ENCODE assay signal across 8 cellular contexts in the genomic region with DNA sequence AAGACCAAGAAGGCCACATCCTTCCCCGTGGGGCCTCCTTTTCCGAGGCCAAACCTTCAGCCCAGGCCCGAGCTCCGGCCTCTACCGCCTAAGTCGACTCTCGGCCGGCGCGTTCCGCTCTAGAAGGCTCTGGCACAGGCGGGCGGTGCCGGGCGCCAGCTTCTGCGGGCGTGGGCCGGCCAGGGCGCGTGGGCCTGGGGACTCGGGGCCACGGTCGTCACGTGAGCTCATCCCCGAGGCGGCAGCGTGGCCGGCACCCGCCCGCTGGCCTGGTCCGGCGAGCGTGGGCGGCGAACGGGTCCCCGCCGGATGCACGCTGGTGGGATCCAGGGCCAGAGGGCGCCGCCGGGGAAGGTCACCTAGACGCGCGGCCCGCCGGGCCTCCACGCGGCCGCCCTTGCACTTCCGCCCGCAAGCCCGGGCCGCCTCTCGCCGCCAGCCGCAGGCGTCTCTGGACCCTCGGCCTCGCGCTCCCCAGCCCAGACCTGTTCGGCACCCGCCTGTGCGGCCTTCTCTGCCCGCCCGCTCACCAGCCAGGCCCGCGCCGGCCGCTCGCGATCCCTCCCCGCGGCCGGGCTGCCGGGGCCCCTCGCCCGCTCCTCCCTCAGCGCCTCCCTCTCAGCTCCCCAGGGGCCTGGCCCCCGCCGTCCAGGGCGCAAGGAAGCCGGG. TPM values are rescaled to one million over a fixed set of nuclear protein-coding genes. Genes with fewer than 3 reads are reported as not detected.
A peak's percentile ranks its signal among the peaks of the same experiment; 100 is the strongest.
DNase-seq lines count a peak whose midpoint lies in the region; ATAC-seq, FAIRE-seq and TF ChIP-seq lines count a peak whose summit lies in the region.

No MANE protein-coding gene starts in this region.

- ATAC-seq in GM21515 (IDR thresholded peaks at IDR 0.05; ENCODE audit: unreplicated experiment): peak; percentile 34
- ATAC-seq in IMR-90 (ENCODE audit: low read depth): peak; percentile 10
- peak; percentile 51 for ATAC-seq in mucosa of descending colon

- in situ Hi-C loops in IMR-90 (cut with MboI; ENCODE audit: low sequenced_read_pairs): no loop called here

- WGBS in IMR-90 (ENCODE audit: extremely low coverage in 2 of 2, insufficient read length in 1 of 2), 2 experiments: 1% methylated on average over 66 of the region's 83 CpGs; no CpG with 5 or more reads in 1 of the 2 experiments

- peak overlapping the region; percentile 98 for H3K27ac ChIP-seq in IMR-90 (ENCODE audit: insufficient read depth, low read length)
- peak overlapping the region; percentile 93 for H3K27ac ChIP-seq in endothelial cell of umbilical vein (ENCODE audit: insufficient read depth, low read depth, low read length)

- dilution Hi-C loops in IMR-90 (cut with HindIII; ENCODE audit: low sequenced_read_pairs, unreplicated experiment) (no loop called here), endothelial cell of umbilical vein (cut with MboI; ENCODE audit: extremely low pct_ligation_motif_present, low sequenced_read_pairs) (no loop called here)

- H3K4me3 ChIP-seq in IMR-90 (ENCODE audit: insufficient read depth, low read depth, low read length): peak overlapping the region; percentile 86
- H3K4me3 ChIP-seq in endothelial cell of umbilical vein (replicated peaks in 1 of 3; ENCODE audit: insufficient read depth in 1 of 3, low read depth in 1 of 3, low read length in 3 of 3): peak overlapping the region; percentile 48 to 95 (median 95)
- H3K4me3 ChIP-seq in mucosa of descending colon: peak overlapping the region; percentile 95

- TF ChIP-seq CTCF in IMR-90 (conservative IDR thresholded peaks at IDR 0.05; ENCODE audit: low read depth, low read length) (no peak), endothelial cell of umbilical vein (IDR thresholded peaks at IDR 0.05; ENCODE audit: extremely low read depth in 1 of 2, insufficient read depth in 1 of 2, low read depth in 1 of 2, low read length in 2 of 2) (no peak), mucosa of descending colon (IDR thresholded peaks at IDR 0.05) (no peak)

- H2BK5ac ChIP-seq in IMR-90 (ENCODE audit: low read depth, low read length, poor library complexity, severe bottlenecking): peak overlapping the region; percentile 93

- peak overlapping the region; percentile 21 to 67; a peak in 2 of 4 replicates for H4K8ac ChIP-seq in IMR-90 (ENCODE audit: low read depth in 2 of 2, low read length in 2 of 2)

- peak overlapping the region; percentile 92 for H2AK9ac ChIP-seq in IMR-90 (replicated peaks; ENCODE audit: low read depth, low read length, poor library complexity)

- peak overlapping the region; percentile 20; the same call in 1 of the 2 replicates for H3K18ac ChIP-seq in IMR-90 (ENCODE audit: low read depth, low read length)

- H3K79me1 ChIP-seq in IMR-90 (ENCODE audit: low read depth in 1 of 2, low read length in 2 of 2): peaks cover 10 to 57% of the 10 kb centered on the region in 2 experiments

- H3K56ac ChIP-seq in IMR-90 (ENCODE audit: extremely low read depth, insufficient read depth, low read length): peak overlapping the region; percentile 90

- H2AFZ ChIP-seq in IMR-90 (replicated peaks; ENCODE audit: low read length, poor library complexity) (peak overlapping the region; percentile 94), endothelial cell of umbilical vein (ENCODE audit: low read depth, low read length) (peak overlapping the region; percentile 11)

- no peaks in the 10 kb centered on the region for H3K27me3 ChIP-seq in IMR-90 (ENCODE audit: control insufficient read depth, insufficient read depth, low read length)
- no peaks in the 10 kb centered on the region for H3K27me3 ChIP-seq in endothelial cell of umbilical vein (ENCODE audit: control insufficient read depth in 2 of 2, insufficient read depth in 2 of 2, low read length in 2 of 2)

- H3K4me1 ChIP-seq in IMR-90 (ENCODE audit: control insufficient read depth, insufficient read depth, low read length) (peaks cover 29% of the 10 kb centered on the region), endothelial cell of umbilical vein (ENCODE audit: control insufficient read depth, extremely low read depth, insufficient read depth, low read length) (peaks cover 21% of the 10 kb centered on the region), mucosa of descending colon (ENCODE audit: low read depth) (peaks cover 32% of the 10 kb centered on the region)

- H4K20me1 ChIP-seq in IMR-90 (ENCODE audit: insufficient read depth, low read length) (peaks cover 49% of the 10 kb centered on the region), endothelial cell of umbilical vein (replicated peaks; ENCODE audit: control insufficient read depth, extremely low read depth, insufficient read depth, low read length) (no peaks in the 10 kb centered on the region)

- peaks cover 61% of the 10 kb centered on the region for H3K79me2 ChIP-seq in endothelial cell of umbilical vein (ENCODE audit: control insufficient read depth, insufficient read depth, low read length)

- H4K5ac ChIP-seq in IMR-90 (ENCODE audit: low read depth, low read length): peak overlapping the region; percentile 42; the same call in 1 of the 2 replicates

- H3K4me2 ChIP-seq in IMR-90 (ENCODE audit: low read depth, low read length) (peak overlapping the region; percentile 96), endothelial cell of umbilical vein (ENCODE audit: insufficient read depth, low read length) (peak overlapping the region; percentile 92)

- FAIRE-seq in endothelial cell of umbilical vein (lab: Jason Lieb, UNC): peak; percentile 37

- peak overlapping the region; percentile 30; the same call in 1 of the 2 replicates for H4K91ac ChIP-seq in IMR-90 (ENCODE audit: insufficient read depth, low read depth, low read length)

- intact Hi-C loops in IMR-90 (cut with micrococcal nuclease): no loop called here
- intact Hi-C loops in endothelial cell of umbilical vein (cut with micrococcal nuclease): loop anchor here (2.0 kb wide), 2 partner anchors 35 kb away; partner anchors contain the start of gene C5orf15
- intact Hi-C loops in mucosa of descending colon (cut with DNase I, micrococcal nuclease): no loop called here

- BruUV-seq in IMR-90 (replicated peaks; lab: Mats Ljungman, UMichigan) (no TSS peak), endothelial cell of umbilical vein (replicated peaks; lab: Mats Ljungman, UMichigan) (no TSS peak)

- CTCF ChIA-PET in IMR-90 (lab: Yijun Ruan, JAX): interaction anchor here (1.3 kb wide), 1 partner anchor 11 kb away, joined by 3 read pairs; no protein-coding TSS in a partner anchor
- CTCF ChIA-PET in endothelial cell of umbilical vein (lab: Charles Lee): interaction anchor here (1.0 to 3.0 kb wide), 5 partner anchors 11 to 41 kb away, joined by 3 to 43 read pairs (median 5); no protein-coding TSS in a partner anchor

- H3K9me3 ChIP-seq in IMR-90 (ENCODE audit: control insufficient read depth, insufficient read depth, low read length): no peaks in the 10 kb centered on the region
- H3K9me3 ChIP-seq in endothelial cell of umbilical vein (replicated peaks; ENCODE audit: control insufficient read depth, insufficient read depth, low read length): no peaks in the 10 kb centered on the region
- H3K9me3 ChIP-seq in mucosa of descending colon: no peaks in the 10 kb centered on the region

- H3K9me1 ChIP-seq in IMR-90 (ENCODE audit: insufficient read depth, low read length) (peaks cover 34% of the 10 kb centered on the region), endothelial cell of umbilical vein (replicated peaks; ENCODE audit: control insufficient read depth, extremely low read depth, insufficient read depth, low read length) (no peaks in the 10 kb centered on the region)

- H2BK20ac ChIP-seq in IMR-90 (ENCODE audit: low read depth, low read length): no peak overlapping the region

- TF ChIP-seq POLR2A in IMR-90 (IDR thresholded peaks at IDR 0.05; ENCODE audit: low read depth, low read length) (peak; percentile 66), endothelial cell of umbilical vein (IDR thresholded peaks at IDR 0.05; ENCODE audit: low read depth, low read length) (no peak)

- H3K23ac ChIP-seq in IMR-90 (ENCODE audit: low read depth, low read length): peak overlapping the region; percentile 98

- H2BK15ac ChIP-seq in IMR-90 (ENCODE audit: low read depth, low read length): no peak overlapping the region

- no peak for TF ChIP-seq RAD21 in IMR-90 (IDR thresholded peaks at IDR 0.05; ENCODE audit: low read length)

- H3K4ac ChIP-seq in IMR-90 (ENCODE audit: low read depth, low read length): peak overlapping the region; percentile 84

- peak overlapping the region; percentile 93 for H3K14ac ChIP-seq in IMR-90 (replicated peaks; ENCODE audit: low read depth, low read length)

- H3K36me3 ChIP-seq in IMR-90 (ENCODE audit: control insufficient read depth, insufficient read depth, low read length) (peaks cover 15% of the 10 kb centered on the region), endothelial cell of umbilical vein (ENCODE audit: control insufficient read depth in 2 of 2, extremely low read depth in 1 of 2, insufficient read depth in 2 of 2, low read length in 2 of 2) (peaks cover 0 to 7% of the 10 kb centered on the region in 2 experiments), mucosa of descending colon (ENCODE audit: low read depth) (no peaks in the 10 kb centered on the region)

- peak overlapping the region; percentile 98 for H3K9ac ChIP-seq in IMR-90 (ENCODE audit: low read depth, low read length)
- H3K9ac ChIP-seq in endothelial cell of umbilical vein (replicated peaks; ENCODE audit: extremely low read depth, insufficient read depth, low read length): peak overlapping the region; percentile 95

- peak overlapping the region; percentile 77; the same call in 1 of the 2 replicates for H2AK5ac ChIP-seq in IMR-90 (ENCODE audit: low read depth, low read length)

- POLR2A ChIA-PET in IMR-90 (lab: Charles Lee; ENCODE audit: unreplicated experiment) (interaction anchor here (0.6 kb wide), 1 partner anchor 26 kb away, joined by 6 read pairs; no protein-coding TSS in a partner anchor), endothelial cell of umbilical vein (lab: Charles Lee) (interaction anchor here (1.1 to 1.3 kb wide), 2 partner anchors 13 to 952 kb away, joined by 3 read pairs; partner anchors contain the start of gene HSPA4)

- 0 out of 2 replicates have a peak overlapping the region, but pooled peaks have one; percentile 19 for H2BK120ac ChIP-seq in IMR-90 (ENCODE audit: low read depth, low read length)

- DNase-seq in EL: peak; percentile 48
- DNase-seq in IMR-90: peak; percentile 42
- peak; percentile 84 for DNase-seq in activated CD8-positive, alpha-beta memory T cell treated with anti-CD3 and anti-CD28 coated beads for 24 hours
- DNase-seq in endothelial cell of umbilical vein (ENCODE audit: low read depth, low spot score): peak; percentile 55
- DNase-seq in mucosa of descending colon: peak; percentile 66 to 82 (median 76)
- DNase-seq in stimulated activated CD8-positive, alpha-beta memory T cell treated with anti-CD3 and anti-CD28 coated beads, Interleukin-7, amount 100 ng/mL, for 4 hours (ENCODE audit: low read depth in 2 of 2): peak; percentile 5 to 51
- DNase-seq in DMS153 (lab: John Stamatoyannopoulos, UW): no peak

RNA-seq across cellular contexts. Expression of gene VDAC1, which starts 0.7 kb away (rescaled TPM):
- total RNA-seq in IMR-90 (2012; rRNA removed) (365 and 423 TPM in 2 replicates), endothelial cell of umbilical vein (247 and 253 TPM in 2 replicates), mucosa of descending colon (100 to 1,000 TPM; 153 to 283 (median 246) TPM)
- polyA plus RNA-seq in IMR-90 (2012; rRNA removed) (242 and 289 TPM in 2 replicates), endothelial cell of umbilical vein (82.8 and 116 TPM in 2 replicates)
- polyA plus RNA-seq in IMR-90 (2012; cell fraction: cytosol; rRNA removed): 103 and 148 TPM in 2 replicates
- 46.1 and 144 TPM in 2 replicates for polyA plus RNA-seq in IMR-90 (2012; cell fraction: nucleus; rRNA removed; ENCODE audit: low replicate concordance)
- polyA plus RNA-seq in endothelial cell of umbilical vein (2011; cell fraction: cytosol; rRNA removed): 186 and 212 TPM in 2 replicates
- polyA plus RNA-seq in endothelial cell of umbilical vein (2011; cell fraction: nucleus; rRNA removed): 103 and 138 TPM in 2 replicates
- 253 and 326 TPM in 2 replicates for polyA plus RNA-seq in endothelial cell of umbilical vein (2012)
- 75.6 and 82.9 TPM in 2 replicates for polyA minus RNA-seq in endothelial cell of umbilical vein
- 81.1 TPM for polyA minus RNA-seq in endothelial cell of umbilical vein (2011; cell fraction: cytosol; rRNA and poly(A)+ RNA removed)
- 39.8 and 53.0 TPM in 2 replicates for polyA minus RNA-seq in endothelial cell of umbilical vein (2011; cell fraction: nucleus; rRNA and poly(A)+ RNA removed)

RNA-seq across cellular contexts. Expression of gene C5orf15, which starts 35.7 kb away (rescaled TPM):
- total RNA-seq in IMR-90 (2012; rRNA removed): 35.1 and 54.2 TPM in 2 replicates
- 64.5 and 73.5 TPM in 2 replicates for polyA plus RNA-seq in IMR-90 (2012; rRNA removed)
- polyA plus RNA-seq in IMR-90 (2012; cell fraction: cytosol; rRNA removed): 35.0 and 205 TPM in 2 replicates
- polyA plus RNA-seq in IMR-90 (2012; cell fraction: nucleus; rRNA removed; ENCODE audit: low replicate concordance): 37.9 and 38.3 TPM in 2 replicates
- total RNA-seq in endothelial cell of umbilical vein: 24.8 and 25.3 TPM in 2 replicates
- 41.1 and 45.4 TPM in 2 replicates for polyA plus RNA-seq in endothelial cell of umbilical vein
- polyA plus RNA-seq in endothelial cell of umbilical vein (2011; cell fraction: cytosol; rRNA removed): 26.6 and 29.2 TPM in 2 replicates
- polyA plus RNA-seq in endothelial cell of umbilical vein (2011; cell fraction: nucleus; rRNA removed): 16.3 and 24.2 TPM in 2 replicates
- 26.8 and 27.3 TPM in 2 replicates for polyA plus RNA-seq in endothelial cell of umbilical vein (2012)
- polyA minus RNA-seq in endothelial cell of umbilical vein: 22.9 and 35.3 TPM in 2 replicates
- polyA minus RNA-seq in endothelial cell of umbilical vein (2011; cell fraction: cytosol; rRNA and poly(A)+ RNA removed): 26.2 TPM
- polyA minus RNA-seq in endothelial cell of umbilical vein (2011; cell fraction: nucleus; rRNA and poly(A)+ RNA removed): 7.3 and 9.8 TPM in 2 replicates
- total RNA-seq in mucosa of descending colon: 10 to 100 TPM; 24.5 to 38.3 (median 26.8) TPM
